ENCODE assay signal across 8 cellular contexts in genomic region chr1:171245458-171246064, GRCh38. TPM values are rescaled to one million over a fixed set of nuclear protein-coding genes. Genes with fewer than 3 reads are reported as not detected.
DNase-seq lines count a peak whose midpoint lies in the region; ATAC-seq and TF ChIP-seq lines count a peak whose summit lies in the region.

No MANE protein-coding gene starts in this region.

- H3K4me1 Mint-ChIP-seq in activated naive CD4-positive, alpha-beta T cell treated with anti-CD3 and anti-CD28 coated beads for 36 hours (ENCODE audit: low read depth): no peaks in the 10 kb centered on the region
- H3K4me1 Mint-ChIP-seq in activated CD8-positive, alpha-beta T cell treated with anti-CD3 and anti-CD28 coated beads for 36 hours (ENCODE audit: low read depth): no peaks in the 10 kb centered on the region

- POLR2A ChIA-PET in activated CD8-positive, alpha-beta T cell treated with anti-CD3 and anti-CD28 coated beads for 36 hours (lab: Charles Lee): no interaction called here

- peak; percentile 31 for DNase-seq in activated naive CD4-positive, alpha-beta T cell treated with anti-CD3 and anti-CD28 coated beads for 36 hours
- DNase-seq in activated naive CD4-positive, alpha-beta T cell treated with Interleukin-2 at 50 U/mL for 16 hours: no peak
- DNase-seq in LHCN-M2 (ENCODE audit: low read depth): peak; percentile 38
- DNase-seq in activated CD8-positive, alpha-beta T cell treated with anti-CD3 and anti-CD28 coated beads for 36 hours: peak; percentile 17
- DNase-seq in left ventricle myocardium superior: no peak
- DNase-seq in stimulated activated naive CD8-positive, alpha-beta T cell treated with anti-CD3 and anti-CD28 coated beads, Interleukin-15, Interleukin-2, amounts not matched to agents 100 U/mL and 50 U/mL, for 24 hours: peak; percentile 11

- CTCF ChIA-PET in activated naive CD4-positive, alpha-beta T cell treated with anti-CD3 and anti-CD28 coated beads for 36 hours (lab: Charles Lee): interaction anchor here (0.7 to 8.3 kb wide), 13 partner anchors 9 to 174 kb away, joined by 3 to 96 read pairs (median 5); partner anchors contain the start of gene FMO4
- CTCF ChIA-PET in activated CD8-positive, alpha-beta T cell treated with anti-CD3 and anti-CD28 coated beads for 36 hours (lab: Charles Lee): interaction anchor here (0.6 to 7.6 kb wide), 15 partner anchors 8 to 92 kb away, joined by 3 to 71 read pairs (median 3); partner anchors contain the start of gene FMO4

- no peaks in the 10 kb centered on the region for H3K36me3 Mint-ChIP-seq in activated naive CD4-positive, alpha-beta T cell treated with anti-CD3 and anti-CD28 coated beads for 36 hours (ENCODE audit: low read depth)
- H3K36me3 Mint-ChIP-seq in activated CD8-positive, alpha-beta T cell treated with anti-CD3 and anti-CD28 coated beads for 36 hours (ENCODE audit: low read depth): no peaks in the 10 kb centered on the region

- no peaks in the 10 kb centered on the region for H3K9me3 Mint-ChIP-seq in activated naive CD4-positive, alpha-beta T cell treated with anti-CD3 and anti-CD28 coated beads for 36 hours
- H3K9me3 Mint-ChIP-seq in activated CD8-positive, alpha-beta T cell treated with anti-CD3 and anti-CD28 coated beads for 36 hours: no peaks in the 10 kb centered on the region

- no peak overlapping the region for H3K4me3 Mint-ChIP-seq in activated naive CD4-positive, alpha-beta T cell treated with anti-CD3 and anti-CD28 coated beads for 36 hours
- H3K4me3 Mint-ChIP-seq in activated CD8-positive, alpha-beta T cell treated with anti-CD3 and anti-CD28 coated beads for 36 hours: no peak overlapping the region

- ATAC-seq in GM21717 (IDR thresholded peaks at IDR 0.05; ENCODE audit: unreplicated experiment) (peak; percentile 70), left ventricle myocardium superior (peak; percentile 72), GM18517 (IDR thresholded peaks at IDR 0.05; ENCODE audit: unreplicated experiment) (no peak)
- ATAC-seq in activated CD8-positive, alpha-beta T cell treated with anti-CD3 and anti-CD28 coated beads for 36 hours: no peak
- no peak for ATAC-seq in stimulated activated naive CD8-positive, alpha-beta T cell treated with anti-CD3 and anti-CD28 coated beads, Interleukin-15, Interleukin-2, amounts not matched to agents 100 U/mL and 50 U/mL, for 24 hours

- no peak overlapping the region for H3K27ac Mint-ChIP-seq in activated naive CD4-positive, alpha-beta T cell treated with anti-CD3 and anti-CD28 coated beads for 36 hours
- no peak overlapping the region for H3K27ac Mint-ChIP-seq in activated CD8-positive, alpha-beta T cell treated with anti-CD3 and anti-CD28 coated beads for 36 hours

- intact Hi-C loops in activated naive CD4-positive, alpha-beta T cell treated with anti-CD3 and anti-CD28 coated beads for 36 hours (cut with micrococcal nuclease): loop anchor here (1.0 kb wide), 2 partner anchors 69 to 471 kb away; partner anchors contain the start of gene FMO4
- intact Hi-C loops in activated CD8-positive, alpha-beta T cell treated with anti-CD3 and anti-CD28 coated beads for 36 hours (cut with micrococcal nuclease): loop anchor here (2.0 kb wide), 1 partner anchor 69 kb away; the partner anchor contains the start of gene FMO4
- intact Hi-C loops in left ventricle myocardium superior (cut with micrococcal nuclease): loop anchor here (5.0 kb wide), 1 partner anchor 67 kb away; the partner anchor contains the start of gene FMO4

- TF ChIP-seq CTCF in activated CD8-positive, alpha-beta T cell treated with anti-CD3 and anti-CD28 coated beads for 36 hours (IDR thresholded peaks at IDR 0.05): peak; percentile 61

- H3K27me3 Mint-ChIP-seq in activated naive CD4-positive, alpha-beta T cell treated with anti-CD3 and anti-CD28 coated beads for 36 hours (ENCODE audit: low read depth): peaks cover 21% of the 10 kb centered on the region
- peaks cover 33% of the 10 kb centered on the region for H3K27me3 Mint-ChIP-seq in activated CD8-positive, alpha-beta T cell treated with anti-CD3 and anti-CD28 coated beads for 36 hours

RNA-seq across cellular contexts. Expression of gene FMO1, which starts 2.7 kb away (rescaled TPM):
- total RNA-seq in activated naive CD4-positive, alpha-beta T cell treated with anti-CD3 and anti-CD28 coated beads for 36 hours: not detected
- total RNA-seq in LHCN-M2 (2014; rRNA removed) (not detected in 2 replicates), left ventricle myocardium superior (0.59 TPM)
- polyA plus RNA-seq in LHCN-M2 (2012): not detected
- not detected for total RNA-seq in activated CD8-positive, alpha-beta T cell treated with anti-CD3 and anti-CD28 coated beads for 36 hours

Comparison
In these comparisons a context has a peak if more than half of its experiments do, and no peak if none do; other contexts are left out.
1. DNase-seq: peak in activated naive CD4-positive, alpha-beta T cell treated with anti-CD3 and anti-CD28 coated beads for 36 hours (single experiment), LHCN-M2 (single experiment), activated CD8-positive, alpha-beta T cell treated with anti-CD3 and anti-CD28 coated beads for 36 hours (single experiment) and stimulated activated naive CD8-positive, alpha-beta T cell treated with anti-CD3 and anti-CD28 coated beads, Interleukin-15, Interleukin-2, amounts not matched to agents 100 U/mL and 50 U/mL, for 24 hours (single experiment); none in activated naive CD4-positive, alpha-beta T cell treated with Interleukin-2 at 50 U/mL for 16 hours (single experiment) and left ventricle myocardium superior (single experiment).
2. ATAC-seq: peak in GM21717 (single experiment) and left ventricle myocardium superior (single experiment); none in activated CD8-positive, alpha-beta T cell treated with anti-CD3 and anti-CD28 coated beads for 36 hours (single experiment), stimulated activated naive CD8-positive, alpha-beta T cell treated with anti-CD3 and anti-CD28 coated beads, Interleukin-15, Interleukin-2, amounts not matched to agents 100 U/mL and 50 U/mL, for 24 hours (single experiment) and GM18517 (single experiment).